In genomic region chr1:116390195-116390594, GRCh38 we compare ENCODE assay signal across 9 cellular contexts. TPM values are rescaled to one million over a fixed set of nuclear protein-coding genes. Genes with fewer than 3 reads are reported as not detected.
DNase-seq lines count a peak whose midpoint lies in the region; ATAC-seq and TF ChIP-seq lines count a peak whose summit lies in the region.
"Had no signal": no experiment of that assay in that cellular context is flagged by ENCODE, and none has a peak within 500 bp of the region (broad histone marks: within the 10 kb centered on the region; RNA-seq: fewer than 3 reads in every experiment).

No MANE protein-coding gene starts in this region.

- CTCF ChIA-PET in A673 (lab: Charles Lee): no interaction called here
- CTCF ChIA-PET in activated naive CD4-positive, alpha-beta T cell treated with anti-CD3 and anti-CD28 coated beads, Interleukin-2, amount 10 ng/mL, durations not matched to agents 7 days and 5 days (lab: Charles Lee): interaction anchor here (1.2 to 1.5 kb wide), 2 partner anchors 95 to 109 kb away, joined by 3 read pairs; no protein-coding TSS in a partner anchor

- H3K36me3 Mint-ChIP-seq in activated naive CD4-positive, alpha-beta T cell treated with anti-CD3 and anti-CD28 coated beads, Interleukin-2, amount 10 ng/mL, durations not matched to agents 7 days and 5 days: peaks cover 90% of the 10 kb centered on the region

- POLR2A ChIA-PET in A673 (lab: Charles Lee; ENCODE audit: low non-redundant PET): interaction anchor here (0.6 kb wide), 2 partner anchors 14 to 20 kb away, joined by 3 to 5 read pairs; no protein-coding TSS in a partner anchor

- no peak overlapping the region for H3K4me3 Mint-ChIP-seq in activated naive CD4-positive, alpha-beta T cell treated with anti-CD3 and anti-CD28 coated beads, Interleukin-2, amount 10 ng/mL, durations not matched to agents 7 days and 5 days

- no peaks in the 10 kb centered on the region for H3K9me3 Mint-ChIP-seq in activated naive CD4-positive, alpha-beta T cell treated with anti-CD3 and anti-CD28 coated beads, Interleukin-2, amount 10 ng/mL, durations not matched to agents 7 days and 5 days

- no peaks in the 10 kb centered on the region for H3K27me3 Mint-ChIP-seq in activated naive CD4-positive, alpha-beta T cell treated with anti-CD3 and anti-CD28 coated beads, Interleukin-2, amount 10 ng/mL, durations not matched to agents 7 days and 5 days

- H3K4me1 Mint-ChIP-seq in activated naive CD4-positive, alpha-beta T cell treated with anti-CD3 and anti-CD28 coated beads, Interleukin-2, amount 10 ng/mL, durations not matched to agents 7 days and 5 days: peaks cover 62% of the 10 kb centered on the region

- H3K27ac ChIP-seq in A673 (ENCODE audit: low read depth, low read length, poor library complexity, severe bottlenecking): peak overlapping the region; percentile 55

- no peak overlapping the region for H3K4me3 ChIP-seq in A673 (ENCODE audit: low read depth, low read length, poor library complexity, severe bottlenecking)

- ATAC-seq in GM19452 (IDR thresholded peaks at IDR 0.05; ENCODE audit: unreplicated experiment): peak; percentile 89
- ATAC-seq in HG03442 (IDR thresholded peaks at IDR 0.05; ENCODE audit: unreplicated experiment): peak; percentile 96
- no peak for ATAC-seq in esophagus mucosa

- peaks cover 99% of the 10 kb centered on the region for H3K36me3 ChIP-seq in A673 (ENCODE audit: insufficient read depth, low read length, poor library complexity, severe bottlenecking)

- no peaks in the 10 kb centered on the region for H3K27me3 ChIP-seq in A673 (replicated peaks; ENCODE audit: insufficient read depth, low read depth, low read length, poor library complexity)

- H3K9me3 ChIP-seq in A673 (ENCODE audit: low read depth, low read length, poor library complexity, severe bottlenecking): no peaks in the 10 kb centered on the region

- H3K27ac Mint-ChIP-seq in activated naive CD4-positive, alpha-beta T cell treated with anti-CD3 and anti-CD28 coated beads, Interleukin-2, amount 10 ng/mL, durations not matched to agents 7 days and 5 days: peak overlapping the region; percentile 84

- TF ChIP-seq CTCF in A673 (conservative IDR thresholded peaks at IDR 0.05; ENCODE audit: low read depth, low read length): no peak

- intact Hi-C loops in A673 (cut with micrococcal nuclease; ENCODE audit: unreplicated experiment): no loop called here

- H3K4me1 ChIP-seq in A673 (ENCODE audit: insufficient read depth, low read length, poor library complexity, severe bottlenecking): peaks cover 60% of the 10 kb centered on the region

- DNase-seq in A673 (ENCODE audit: low spot score): no peak
- peak; percentile 41 for DNase-seq in activated naive CD4-positive, alpha-beta T cell treated with anti-CD3 and anti-CD28 coated beads, Interleukin-2, amount 10 ng/mL, durations not matched to agents 7 days and 5 days
- DNase-seq in NCI-H2081 treated with DMSO at 0.1 percent for 48 hours (lab: John Stamatoyannopoulos, UW): no peak
- DNase-seq in ureter (ENCODE audit: low spot score): no peak
- DNase-seq in NOMO-1 treated with dmso at 0.1 percent for 144 hours (lab: John Stamatoyannopoulos, UW; ENCODE audit: unreplicated experiment): no peak
- DNase-seq: NCI-H510A had no signal

- BruUV-seq in A673 (replicated peaks; lab: Mats Ljungman, UMichigan): no TSS peak

RNA-seq across cellular contexts. Expression of gene ATP1A1, which starts 17.2 kb away (rescaled TPM):
- 1,293 and 1,420 TPM in 2 replicates for total RNA-seq in A673 (2021)
- 371 TPM for total RNA-seq in esophagus mucosa
- 322 TPM for total RNA-seq in ureter
